In the genomic region with DNA sequence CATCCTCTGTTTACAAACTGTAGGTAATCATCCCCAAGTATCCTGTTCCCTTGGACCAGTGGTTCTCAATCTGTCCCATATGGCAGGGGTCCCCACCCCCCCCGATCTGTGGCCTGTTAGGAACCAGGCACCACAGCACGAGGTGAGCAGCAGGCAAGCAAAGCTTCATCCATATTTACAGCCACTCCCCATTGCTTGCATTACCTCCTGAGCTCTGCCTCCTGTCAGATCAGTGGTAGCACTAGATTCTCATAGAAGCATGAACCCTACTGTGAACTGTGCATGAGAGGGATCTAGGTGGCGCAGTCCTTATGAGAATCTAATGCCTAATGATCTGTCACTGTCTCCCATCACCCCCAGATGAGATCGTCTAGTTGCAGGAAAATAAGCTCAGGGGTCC, we compare ENCODE assay signal across 26 cellular contexts.
"Had no signal": no experiment of that assay in that cellular context is flagged by ENCODE, and none has a peak within 500 bp of the region (broad histone marks: within the 10 kb centered on the region; RNA-seq: fewer than 3 reads in every experiment).

No MANE protein-coding gene starts in this region.

- H3K27ac Mint-ChIP-seq: dendritic cell treated with granulocyte-macrophage colony-stimulating factor and Interleukin-4, amounts not matched to agents 40 ng/mL and 50 ng/mL, for 4 days; effector memory CD8-positive, alpha-beta T cell; immature natural killer cell; memory B cell; naive B cell; stimulated activated naive B cell treated with anti-CD40 and anti-IgM and Interleukin-4, amounts not matched to agents 10 μg/mL and 1 μg/mL and 100 μg/mL, for 72 hours had no signal

- H3K27me3 Mint-ChIP-seq: dendritic cell treated with granulocyte-macrophage colony-stimulating factor and Interleukin-4, amounts not matched to agents 40 ng/mL and 50 ng/mL, for 4 days; memory B cell; stimulated activated naive CD8-positive, alpha-beta T cell treated with anti-CD3 and anti-CD28 coated beads, Interleukin-15, amount 100 ng/mL, for 72 hours had no signal

- H3K36me3 ChIP-seq: esophagus muscularis mucosa, gastrocnemius medialis, left ventricle myocardium inferior, lower lobe of right lung, ovary, right atrium auricular region, sigmoid colon, tibial nerve, upper lobe of right lung, vagina had no signal

- H3K9me3 Mint-ChIP-seq: effector memory CD8-positive, alpha-beta T cell had no signal

- H3K4me1 ChIP-seq: esophagus muscularis mucosa, gastrocnemius medialis, lower lobe of right lung, right atrium auricular region, sigmoid colon, testis, tibial nerve, upper lobe of right lung, vagina had no signal

- DNase-seq: effector memory CD8-positive, alpha-beta T cell; gastrocnemius medialis; glutamatergic neuron; immature natural killer cell; kidney; left cardiac atrium; left ventricle myocardium inferior; lower lobe of right lung; naive B cell; nucleus accumbens; ovary; sigmoid colon; stimulated activated CD4-positive, alpha-beta T cell treated with anti-CD3 and anti-CD28 coated beads, Interleukin-2, amount 100 ng/mL, for 24 hours; stimulated activated CD4-positive, alpha-beta T cell treated with anti-CD3 and anti-CD28 coated beads, Interleukin-4, amount 100 ng/mL, for 4 hours; stimulated activated naive B cell treated with anti-CD40 and anti-IgM and Interleukin-4, amounts not matched to agents 10 μg/mL and 1 μg/mL and 100 μg/mL, for 72 hours; stimulated activated naive CD8-positive, alpha-beta T cell treated with anti-CD3 and anti-CD28 coated beads, Interleukin-15, amount 100 ng/mL, for 72 hours; testis; upper lobe of right lung had no signal

- H3K4me3 Mint-ChIP-seq: dendritic cell treated with granulocyte-macrophage colony-stimulating factor and Interleukin-4, amounts not matched to agents 40 ng/mL and 50 ng/mL, for 4 days; effector memory CD8-positive, alpha-beta T cell; immature natural killer cell; memory B cell; naive B cell; stimulated activated naive B cell treated with anti-CD40 and anti-IgM and Interleukin-4, amounts not matched to agents 10 μg/mL and 1 μg/mL and 100 μg/mL, for 72 hours; stimulated activated naive CD8-positive, alpha-beta T cell treated with anti-CD3 and anti-CD28 coated beads, Interleukin-15, amount 100 ng/mL, for 72 hours had no signal

- H3K9me3 ChIP-seq: esophagus muscularis mucosa, gastrocnemius medialis, left ventricle myocardium inferior, lower lobe of right lung, ovary, right atrium auricular region, sigmoid colon, testis, upper lobe of right lung, vagina had no signal

- H3K27ac ChIP-seq: epithelial cell of prostate, esophagus muscularis mucosa, gastrocnemius medialis, left ventricle myocardium inferior, lower lobe of right lung, ovary, right atrium auricular region, sigmoid colon, skin epidermis, testis, tibial nerve, upper lobe of right lung, vagina had no signal

- H3K4me1 Mint-ChIP-seq: immature natural killer cell; naive B cell; stimulated activated naive B cell treated with anti-CD40 and anti-IgM and Interleukin-4, amounts not matched to agents 10 μg/mL and 1 μg/mL and 100 μg/mL, for 72 hours; stimulated activated naive CD8-positive, alpha-beta T cell treated with anti-CD3 and anti-CD28 coated beads, Interleukin-15, amount 100 ng/mL, for 72 hours had no signal

- ATAC-seq: effector memory CD8-positive, alpha-beta T cell; gastrocnemius medialis; left cardiac atrium; lower lobe of right lung; stimulated activated naive B cell treated with anti-CD40 and anti-IgM and Interleukin-4, amounts not matched to agents 10 μg/mL and 1 μg/mL and 100 μg/mL, for 72 hours; stimulated activated naive CD8-positive, alpha-beta T cell treated with anti-CD3 and anti-CD28 coated beads, Interleukin-15, amount 100 ng/mL, for 72 hours; upper lobe of right lung had no signal

- H3K4me3 ChIP-seq: esophagus muscularis mucosa, gastrocnemius medialis, left ventricle myocardium inferior, lower lobe of right lung, ovary, right atrium auricular region, sigmoid colon, skin epidermis, testis, tibial nerve, upper lobe of right lung, vagina had no signal

- H3K36me3 Mint-ChIP-seq: immature natural killer cell; memory B cell; naive B cell; stimulated activated naive B cell treated with anti-CD40 and anti-IgM and Interleukin-4, amounts not matched to agents 10 μg/mL and 1 μg/mL and 100 μg/mL, for 72 hours had no signal

- H3K27me3 ChIP-seq: gastrocnemius medialis, ovary, right atrium auricular region, sigmoid colon, testis, tibial nerve, upper lobe of right lung, vagina had no signal
